ENCODE assay signal across 1 cellular context in the genomic region with DNA sequence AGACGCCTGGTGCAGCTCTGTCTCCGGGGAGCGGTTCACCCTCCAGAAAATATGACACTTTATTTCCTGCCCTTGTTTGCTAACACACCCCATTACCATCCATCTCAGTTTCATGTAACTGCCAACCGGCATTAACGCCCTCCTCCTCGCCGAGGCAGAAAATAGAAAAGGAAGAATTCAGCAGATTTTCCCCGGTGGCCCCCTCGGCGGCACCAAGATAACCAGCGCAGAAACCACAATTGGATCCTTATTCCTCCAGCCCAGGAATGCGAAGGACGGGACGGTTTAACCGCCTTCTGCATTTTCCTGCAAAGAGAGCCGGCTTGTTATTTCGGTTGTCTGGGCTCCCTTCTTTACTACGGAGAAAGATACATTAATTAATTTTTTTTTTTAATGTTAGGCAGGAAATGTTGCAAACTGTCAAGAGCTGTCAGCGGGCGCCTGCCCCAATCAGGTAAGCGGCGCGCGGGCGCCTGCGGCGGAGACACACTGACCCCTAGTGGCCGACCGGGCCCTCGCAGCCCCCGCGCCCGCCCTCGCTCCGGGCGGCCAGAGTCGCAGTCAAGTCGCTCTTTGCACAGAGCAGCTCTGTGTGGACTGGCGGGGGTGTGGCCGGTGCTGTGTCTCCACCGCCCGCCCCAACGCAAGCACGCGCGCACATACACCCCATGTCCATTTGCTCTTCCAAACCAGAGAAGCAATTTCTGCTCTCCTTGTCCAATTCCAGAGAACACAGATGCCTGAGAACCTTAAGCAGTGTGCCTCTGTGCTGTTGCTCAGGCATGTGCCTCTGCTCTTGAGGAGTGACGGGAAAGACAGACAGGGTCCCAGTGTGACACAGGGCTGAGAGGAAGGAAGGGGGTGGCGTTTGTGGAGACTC.
TF ChIP-seq lines count a peak whose summit lies in the region.

No MANE protein-coding gene starts in this region.

TF ChIP-seq in HEK293, 187 proteins besides CTCF, POLR2A, EP300 and RAD21 (continued from another document and continues in another):
- TF ChIP-seq, protein P1, sequence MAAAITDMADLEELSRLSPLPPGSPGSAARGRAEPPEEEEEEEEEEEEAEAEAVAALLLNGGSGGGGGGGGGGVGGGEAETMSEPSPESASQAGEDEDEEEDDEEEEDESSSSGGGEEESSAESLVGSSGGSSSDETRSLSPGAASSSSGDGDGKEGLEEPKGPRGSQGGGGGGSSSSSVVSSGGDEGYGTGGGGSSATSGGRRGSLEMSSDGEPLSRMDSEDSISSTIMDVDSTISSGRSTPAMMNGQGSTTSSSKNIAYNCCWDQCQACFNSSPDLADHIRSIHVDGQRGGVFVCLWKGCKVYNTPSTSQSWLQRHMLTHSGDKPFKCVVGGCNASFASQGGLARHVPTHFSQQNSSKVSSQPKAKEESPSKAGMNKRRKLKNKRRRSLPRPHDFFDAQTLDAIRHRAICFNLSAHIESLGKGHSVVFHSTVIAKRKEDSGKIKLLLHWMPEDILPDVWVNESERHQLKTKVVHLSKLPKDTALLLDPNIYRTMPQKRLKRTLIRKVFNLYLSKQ (tag by site-specific recombination; IDR thresholded peaks at IDR 0.05; ENCODE audit: borderline replicate concordance), result no peak
- TF ChIP-seq ZNF174 (tag by site-specific recombination; IDR thresholded peaks at IDR 0.05) (no peak), ZSCAN30 (tag by site-specific recombination; IDR thresholded peaks at IDR 0.05) (peak; percentile 88; the same call in 1 of the 2 replicates), ZNF433 (tag by site-specific recombination; IDR thresholded peaks at IDR 0.05; ENCODE audit: low read depth) (no peak), ZNF837 (tag by site-specific recombination; IDR thresholded peaks at IDR 0.05) (no peak), ZNF133 (tag by site-specific recombination; IDR thresholded peaks at IDR 0.05) (no peak), ZNF555 (tag by site-specific recombination; conservative IDR thresholded peaks at IDR 0.05) (no peak), ZNF184 (tag by site-specific recombination; IDR thresholded peaks at IDR 0.05) (peak; percentile 48; the same call in 1 of the 2 replicates), ZNF585B (tag by site-specific recombination; IDR thresholded peaks at IDR 0.05) (no peak), ZNF639 (tag by site-specific recombination; IDR thresholded peaks at IDR 0.05) (no peak), PRDM4 (tag by site-specific recombination; IDR thresholded peaks at IDR 0.05) (no peak), ZBTB26 (tag by site-specific recombination; optimal IDR thresholded peaks at IDR 0.05) (peak; percentile 65), ZNF426 (tag by site-specific recombination; IDR thresholded peaks at IDR 0.05) (no peak), KLF1 (tag by site-specific recombination; IDR thresholded peaks at IDR 0.05) (peak; percentile 66), ZNF510 (tag by site-specific recombination; IDR thresholded peaks at IDR 0.05; ENCODE audit: insufficient replicate concordance) (no peak), KLF9 (tag by site-specific recombination; IDR thresholded peaks at IDR 0.05; ENCODE audit: low read depth) (peak; percentile 89), ZNF423 (tag by site-specific recombination; IDR thresholded peaks at IDR 0.05) (no peak), KLF16 (tag by site-specific recombination; IDR thresholded peaks at IDR 0.05) (peak; percentile 59; the same call in 1 of the 2 replicates), ZNF404 (tag by site-specific recombination; IDR thresholded peaks at IDR 0.05) (no peak), ZNF621 (tag by site-specific recombination; IDR thresholded peaks at IDR 0.05) (no peak), ZNF24 (tag by site-specific recombination; IDR thresholded peaks at IDR 0.05) (no peak), GFI1B (tag by site-specific recombination; IDR thresholded peaks at IDR 0.05) (no peak), ZEB2 (tag by site-specific recombination; IDR thresholded peaks at IDR 0.05) (peak; percentile 66; the same call in 1 of the 2 replicates), ZNF202 (tag by site-specific recombination; IDR thresholded peaks at IDR 0.05; ENCODE audit: borderline replicate concordance) (no peak), KLF7 (tag by site-specific recombination; IDR thresholded peaks at IDR 0.05; ENCODE audit: borderline replicate concordance) (no peak), REST (tag by site-specific recombination; IDR thresholded peaks at IDR 0.05) (no peak), ZBTB10 (tag by site-specific recombination; IDR thresholded peaks at IDR 0.05) (no peak)
- TF ChIP-seq, protein P2, sequence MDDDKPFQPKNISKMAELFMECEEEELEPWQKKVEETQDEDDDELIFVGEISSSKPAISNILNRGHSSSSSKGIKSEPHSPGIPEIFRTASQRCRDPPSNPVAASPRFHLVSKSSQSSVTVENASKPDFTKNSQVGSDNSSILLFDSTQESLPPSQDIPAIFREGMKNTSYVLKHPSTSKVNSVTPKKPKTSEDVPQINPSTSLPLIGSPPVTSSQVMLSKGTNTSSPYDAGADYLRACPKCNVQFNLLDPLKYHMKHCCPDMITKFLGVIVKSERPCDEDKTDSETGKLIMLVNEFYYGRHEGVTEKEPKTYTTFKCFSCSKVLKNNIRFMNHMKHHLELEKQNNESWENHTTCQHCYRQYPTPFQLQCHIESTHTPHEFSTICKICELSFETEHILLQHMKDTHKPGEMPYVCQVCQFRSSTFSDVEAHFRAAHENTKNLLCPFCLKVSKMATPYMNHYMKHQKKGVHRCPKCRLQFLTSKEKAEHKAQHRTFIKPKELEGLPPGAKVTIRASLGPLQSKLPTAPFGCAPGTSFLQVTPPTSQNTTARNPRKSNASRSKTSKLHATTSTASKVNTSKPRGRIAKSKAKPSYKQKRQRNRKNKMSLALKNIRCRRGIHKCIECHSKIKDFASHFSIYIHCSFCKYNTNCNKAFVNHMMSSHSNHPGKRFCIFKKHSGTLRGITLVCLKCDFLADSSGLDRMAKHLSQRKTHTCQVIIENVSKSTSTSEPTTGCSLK (tag by site-specific recombination; IDR thresholded peaks at IDR 0.05), result no peak
- TF ChIP-seq, protein P3, sequence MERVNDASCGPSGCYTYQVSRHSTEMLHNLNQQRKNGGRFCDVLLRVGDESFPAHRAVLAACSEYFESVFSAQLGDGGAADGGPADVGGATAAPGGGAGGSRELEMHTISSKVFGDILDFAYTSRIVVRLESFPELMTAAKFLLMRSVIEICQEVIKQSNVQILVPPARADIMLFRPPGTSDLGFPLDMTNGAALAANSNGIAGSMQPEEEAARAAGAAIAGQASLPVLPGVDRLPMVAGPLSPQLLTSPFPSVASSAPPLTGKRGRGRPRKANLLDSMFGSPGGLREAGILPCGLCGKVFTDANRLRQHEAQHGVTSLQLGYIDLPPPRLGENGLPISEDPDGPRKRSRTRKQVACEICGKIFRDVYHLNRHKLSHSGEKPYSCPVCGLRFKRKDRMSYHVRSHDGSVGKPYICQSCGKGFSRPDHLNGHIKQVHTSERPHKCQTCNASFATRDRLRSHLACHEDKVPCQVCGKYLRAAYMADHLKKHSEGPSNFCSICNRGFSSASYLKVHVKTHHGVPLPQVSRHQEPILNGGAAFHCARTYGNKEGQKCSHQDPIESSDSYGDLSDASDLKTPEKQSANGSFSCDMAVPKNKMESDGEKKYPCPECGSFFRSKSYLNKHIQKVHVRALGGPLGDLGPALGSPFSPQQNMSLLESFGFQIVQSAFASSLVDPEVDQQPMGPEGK (tag by site-specific recombination; IDR thresholded peaks at IDR 0.05), result peak; percentile 72
